13 cellular contexts compared by ENCODE assay signal in genomic region chr1:185996211-185996610, GRCh38.
DNase-seq lines count a peak whose midpoint lies in the region; ATAC-seq and TF ChIP-seq lines count a peak whose summit lies in the region.
"Had no signal": no experiment of that assay in that cellular context is flagged by ENCODE, and none has a peak within 500 bp of the region (broad histone marks: within the 10 kb centered on the region; RNA-seq: fewer than 3 reads in every experiment).

No MANE protein-coding gene starts in this region.

- peaks cover 0 to 27% (median 0%) of the 10 kb centered on the region in 9 donors for H3K36me3 ChIP-seq in heart right ventricle
- peaks cover 3% of the 10 kb centered on the region for H3K36me3 ChIP-seq in thoracic aorta

- H3K9me3 ChIP-seq in heart right ventricle = peaks cover 0 to 4% (median 0%) of the 10 kb centered on the region in 11 donors
- H3K9me3 ChIP-seq in thoracic aorta = no peaks in the 10 kb centered on the region

- in situ Hi-C loops in astrocyte of the cerebellum (cut with HindIII; ENCODE audit: low sequenced_read_pairs) = no loop called here

- H3K27me3 ChIP-seq in heart right ventricle (no peaks in the 10 kb centered on the region), thoracic aorta (replicated peaks; ENCODE audit: insufficient read depth) (no peaks in the 10 kb centered on the region)

- TF ChIP-seq CTCF in astrocyte of the cerebellum (IDR thresholded peaks at IDR 0.05; ENCODE audit: low read depth, low read length, missing control alignments) (no peak), heart right ventricle (IDR thresholded peaks at IDR 0.05) (no peak), thoracic aorta (IDR thresholded peaks at IDR 0.05) (no peak)

- peak in 1 of 8 donors; percentile 81 for ATAC-seq in heart right ventricle
- ATAC-seq in thoracic aorta (ENCODE audit: insufficient number of reproducible peaks, low FRiP score, low read depth) = no peak
- ATAC-seq: HCT116; stimulated activated memory B cell treated with anti-CD40 and anti-IgM and Interleukin-4, amounts not matched to agents 10 μg/mL and 1 μg/mL and 100 μg/mL, for 72 hours had no signal

- H3K27ac ChIP-seq in heart right ventricle = no peak overlapping the region
- peak overlapping the region in 1 of 2 donors; percentile 1 for H3K27ac ChIP-seq in thoracic aorta

- H3K4me1 ChIP-seq in heart right ventricle = peaks cover 0 to 9% (median 0%) of the 10 kb centered on the region in 9 donors
- H3K4me1 ChIP-seq in thoracic aorta (ENCODE audit: control insufficient read depth in 1 of 2, low read depth in 2 of 2) = peaks cover 4 to 18% of the 10 kb centered on the region in 2 donors

- intact Hi-C loops in heart right ventricle (cut with DNase I) = no loop called here

- DNase-seq in HS-27A (ENCODE audit: low read depth) (peak; percentile 71), astrocyte of the cerebellum (ENCODE audit: low read depth) (peak; percentile 36), heart right ventricle (peak; percentile 9 to 16), thoracic aorta (ENCODE audit: low spot score) (peak; percentile 21), amygdala (lab: John Stamatoyannopoulos, UW) (no peak), superior temporal gyrus (ENCODE audit: extremely low spot score) (no peak), dedifferentiated amniotic fluid mesenchymal stem cell (ENCODE audit: extremely low spot score) (no peak), NCI-H2227 (lab: John Stamatoyannopoulos, UW; ENCODE audit: unreplicated experiment) (no peak)
- DNase-seq: activated naive CD8-positive, alpha-beta T cell treated with anti-CD3 and anti-CD28 coated beads, Interleukin-2, amount 10 ng/mL, durations not matched to agents 7 days and 5 days; immature natural killer cell; KG1 had no signal

- WGBS in heart right ventricle, 2 donors = 80 to 84% methylated on average over 2 of the region's 2 CpGs

- H3K4me3 ChIP-seq in astrocyte of the cerebellum (ENCODE audit: low read depth, low read length) = no peak overlapping the region
- no peak overlapping the region for H3K4me3 ChIP-seq in heart right ventricle
- H3K4me3 ChIP-seq in thoracic aorta = no peak overlapping the region

Comparison
In these comparisons a context has a peak if more than half of its experiments do, and no peak if none do; other contexts are left out.
1. DNase-seq: peak in HS-27A (single experiment), astrocyte of the cerebellum (single experiment), heart right ventricle (2 of 2) and thoracic aorta (single experiment); none in amygdala (0 of 56), superior temporal gyrus (single experiment), dedifferentiated amniotic fluid mesenchymal stem cell (single experiment) and NCI-H2227 (single experiment).